In the genomic region with DNA sequence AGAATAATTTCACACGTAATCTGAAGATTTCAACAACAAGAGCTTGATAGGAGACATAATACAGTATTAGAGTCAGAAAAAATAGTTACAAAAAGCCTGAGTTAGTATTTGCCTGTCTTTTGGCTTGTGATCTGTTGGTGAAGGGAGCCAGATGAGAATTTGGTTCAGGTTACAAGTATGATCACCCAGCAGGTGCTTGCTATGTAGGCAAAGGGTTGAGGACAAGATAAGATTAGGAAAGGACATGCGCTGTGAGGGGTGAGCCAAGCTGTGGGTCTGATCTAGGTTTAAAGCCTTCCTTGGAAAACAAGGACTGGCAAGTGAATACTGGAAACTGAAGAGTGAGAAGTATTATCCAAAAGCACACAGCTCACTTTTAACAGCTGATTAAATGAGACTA, we compare ENCODE assay signal across 18 cellular contexts. TPM values are rescaled to one million over a fixed set of nuclear protein-coding genes. Genes with fewer than 3 reads are reported as not detected.
DNase-seq lines count a peak whose midpoint lies in the region; ATAC-seq and TF ChIP-seq lines count a peak whose summit lies in the region.
"Had no signal": no experiment of that assay in that cellular context is flagged by ENCODE, and none has a peak within 500 bp of the region (broad histone marks: within the 10 kb centered on the region; RNA-seq: fewer than 3 reads in every experiment).

No MANE protein-coding gene starts in this region.

- intact Hi-C loops in right cardiac atrium (cut with DNase I) (no loop called here), gastrocnemius medialis (cut with DNase I; ENCODE audit: low total_unique reads) (loop anchor here (10.0 kb wide), 1 partner anchor 1805 kb away; no protein-coding TSS in a partner anchor)

- H3K27ac ChIP-seq in VCaP (peak overlapping the region; percentile 89; the same call in 1 of the 2 replicates), right cardiac atrium (ENCODE audit: low read length) (peak overlapping the region; percentile 72), gastrocnemius medialis (peak overlapping the region; percentile 80 to 87 (median 84))
- H3K27ac ChIP-seq: BLaER1, SJCRH30 had no signal

- ATAC-seq in right cardiac atrium (peak; percentile 66 to 80), gastrocnemius medialis (peak; percentile 88 to 93), HG02642 (IDR thresholded peaks at IDR 0.05; ENCODE audit: poor library complexity, unreplicated experiment) (no peak), GM21737 (IDR thresholded peaks at IDR 0.05; ENCODE audit: unreplicated experiment) (no peak)

- 61% methylated on average over 2 of the region's 2 CpGs for WGBS in right cardiac atrium

- H3K27me3 ChIP-seq in right cardiac atrium (ENCODE audit: control insufficient read depth, insufficient read depth) (no peaks in the 10 kb centered on the region), gastrocnemius medialis (no peaks in the 10 kb centered on the region)
- H3K27me3 ChIP-seq: BLaER1, SJCRH30 had no signal

- H3K4me1 ChIP-seq in right cardiac atrium (ENCODE audit: control insufficient read depth, insufficient read depth, low read length) (peaks cover 6% of the 10 kb centered on the region), gastrocnemius medialis (peaks cover 75 to 96% of the 10 kb centered on the region in 2 donors)
- H3K4me1 ChIP-seq: BLaER1, SJCRH30 had no signal

- no peaks in the 10 kb centered on the region for H3K9me3 ChIP-seq in right cardiac atrium (ENCODE audit: control insufficient read depth, low read length)
- no peaks in the 10 kb centered on the region for H3K9me3 ChIP-seq in gastrocnemius medialis
- H3K9me3 ChIP-seq: BLaER1, SJCRH30 had no signal

- no peak overlapping the region for H3K4me3 ChIP-seq in right cardiac atrium (ENCODE audit: low read length)
- peak overlapping the region in 1 of 4 donors; percentile 12 for H3K4me3 ChIP-seq in gastrocnemius medialis
- H3K4me3 ChIP-seq: BLaER1, SJCRH30 had no signal

- in situ Hi-C loops in gastrocnemius medialis (cut with MboI; ENCODE audit: low sequenced_read_pairs in 4 of 4): no loop called here

- TF ChIP-seq CTCF in VCaP (conservative IDR thresholded peaks at IDR 0.05): no peak
- no peak for TF ChIP-seq CTCF in gastrocnemius medialis (IDR thresholded peaks at IDR 0.05 in 4 of 5, conservative IDR thresholded peaks at IDR 0.05 in 1 of 5)

- DNase-seq in NCI-H1092 treated with DMSO at 0.1 percent for 48 hours (lab: John Stamatoyannopoulos, UW) (peak; percentile 48), NCI-H1092 (lab: John Stamatoyannopoulos, UW) (no peak), right cardiac atrium (peak in 1 of 3 donors; percentile 40), gastrocnemius medialis (peak; percentile 61 to 64)
- no peak for DNase-seq in activated naive CD4-positive, alpha-beta T cell treated with anti-CD3 and anti-CD28 coated beads, Interleukin-2, amount 50 U/mL, for 16 hours
- DNase-seq: 8988T, DMS 273 treated with DMSO at 0.1 percent for 48 hours, H7, NCI-H1436 treated with DMSO at 0.1 percent for 48 hours, NCI-H510A, NCI-H82, SJCRH30, SW 1271 had no signal

- H3K36me3 ChIP-seq in gastrocnemius medialis: no peaks in the 10 kb centered on the region
- H3K36me3 ChIP-seq: BLaER1, SJCRH30 had no signal

- no peak for TF ChIP-seq POLR2A in gastrocnemius medialis (IDR thresholded peaks at IDR 0.05)

RNA-seq across cellular contexts. Expression of a gene that starts 28.7 kb away (rescaled TPM):
- total RNA-seq in right cardiac atrium (100 to 1,000 TPM; 460 to 639 (median 554) TPM), gastrocnemius medialis (100 to 1,000 TPM; 210 to 375 (median 311) TPM)
- 570 TPM for polyA plus RNA-seq in right cardiac atrium
- total RNA-seq: H7, HT-29 had no signal

Comparison
In these comparisons a context has a peak if more than half of its experiments do, and no peak if none do; other contexts are left out.
1. DNase-seq: peak in NCI-H1092 treated with DMSO at 0.1 percent for 48 hours (single experiment) and gastrocnemius medialis (2 of 2); none in NCI-H1092 (single experiment) and activated naive CD4-positive, alpha-beta T cell treated with anti-CD3 and anti-CD28 coated beads, Interleukin-2, amount 50 U/mL, for 16 hours (single experiment).
2. ATAC-seq: peak in right cardiac atrium (2 of 2) and gastrocnemius medialis (2 of 2); none in HG02642 (single experiment) and GM21737 (single experiment).
3. Peak in every context shown above with its lines, with median percentiles within 50 percentile points of each other: H3K27ac ChIP-seq.